27 cellular contexts compared by ENCODE assay signal in the genomic region with DNA sequence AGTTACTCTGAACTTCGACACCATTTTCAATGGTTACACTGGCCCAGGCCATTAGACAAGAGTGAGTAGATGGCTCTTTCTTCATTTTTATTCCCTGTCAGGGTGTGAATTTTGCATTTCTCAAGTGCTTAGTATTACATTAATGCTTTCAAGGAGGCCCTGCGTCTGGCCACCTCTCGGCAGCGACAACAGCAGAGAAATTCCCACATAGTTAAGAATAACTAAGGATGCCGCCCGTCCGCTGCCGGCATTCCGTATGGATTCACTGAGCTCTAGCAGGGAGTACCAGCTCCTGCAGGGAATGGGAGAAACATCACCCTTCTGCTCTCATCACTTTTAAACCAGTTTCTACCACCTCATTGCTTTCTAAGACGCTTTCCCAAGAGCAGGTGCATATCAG.
"Had no signal": no experiment of that assay in that cellular context is flagged by ENCODE, and none has a peak within 500 bp of the region (broad histone marks: within the 10 kb centered on the region; RNA-seq: fewer than 3 reads in every experiment).

No MANE protein-coding gene starts in this region.

- H3K4me2 ChIP-seq: neural progenitor cell had no signal

- DNase-seq: naive thymus-derived CD4-positive, alpha-beta T cell; natural killer cell; occipital lobe; psoas muscle; right cardiac atrium; right lobe of liver; sigmoid colon; small intestine; stimulated activated CD4-positive, alpha-beta T cell treated with anti-CD3 and anti-CD28 coated beads, Interleukin-15, amount 100 ng/mL, for 24 hours; stimulated activated CD4-positive, alpha-beta T cell treated with anti-CD3 and anti-CD28 coated beads, Interleukin-2, amount 100 ng/mL, for 24 hours; stimulated activated CD4-positive, alpha-beta T cell treated with anti-CD3 and anti-CD28 coated beads, Interleukin-2, amount 100 ng/mL, for 48 hours; stimulated activated CD4-positive, alpha-beta T cell treated with anti-CD3 and anti-CD28 coated beads, Interleukin-4, amount 100 ng/mL, for 24 hours; stimulated activated naive B cell treated with anti-CD40 and anti-IgM and Interleukin-4, amounts not matched to agents 10 μg/mL and 1 μg/mL and 100 μg/mL, for 72 hours; stimulated activated naive CD4-positive, alpha-beta T cell treated with Interleukin-2 at 50 U/mL for 16 hours; stomach; thyroid gland; trophoblast cell; upper lobe of left lung; uterus had no signal

- H3K4me1 Mint-ChIP-seq: natural killer cell; stimulated activated effector memory CD8-positive, alpha-beta T cell treated with anti-CD3 and anti-CD28 coated beads, Interleukin-12 subunit alpha, Interleukin-12 subunit beta, amount 100 ng/mL, for 72 hours; stimulated activated naive B cell treated with anti-CD40 and anti-IgM and Interleukin-4, amounts not matched to agents 10 μg/mL and 1 μg/mL and 100 μg/mL, for 72 hours had no signal

- H3K27me3 ChIP-seq: neural progenitor cell, pancreas, right lobe of liver, thyroid gland, tibial nerve, upper lobe of left lung, uterus had no signal

- H3K27ac Mint-ChIP-seq: natural killer cell; nephron; progenitor cell of endocrine pancreas; stimulated activated effector memory CD8-positive, alpha-beta T cell treated with anti-CD3 and anti-CD28 coated beads, Interleukin-12 subunit alpha, Interleukin-12 subunit beta, amount 100 ng/mL, for 72 hours; stimulated activated naive B cell treated with anti-CD40 and anti-IgM and Interleukin-4, amounts not matched to agents 10 μg/mL and 1 μg/mL and 100 μg/mL, for 72 hours; stimulated activated naive CD8-positive, alpha-beta T cell treated with anti-CD3 and anti-CD28 coated beads, Interleukin-15, Interleukin-2, amounts not matched to agents 100 ng/mL and 50 ng/mL, for 24 hours had no signal

- H3K4me3 ChIP-seq: neural progenitor cell, pancreas, psoas muscle, right lobe of liver, sigmoid colon, stomach, thoracic aorta, thyroid gland, tibial nerve, upper lobe of left lung, uterus had no signal

- H2AFZ ChIP-seq: neural progenitor cell had no signal

- H3K4me1 ChIP-seq: pancreas, psoas muscle, right lobe of liver, sigmoid colon, tibial nerve, upper lobe of left lung, uterus had no signal

- H3K36me3 ChIP-seq: neural progenitor cell, pancreas, right lobe of liver, sigmoid colon, stomach, thoracic aorta, thyroid gland, tibial nerve, upper lobe of left lung, uterus had no signal

- H3K27me3 Mint-ChIP-seq: stimulated activated naive CD8-positive, alpha-beta T cell treated with anti-CD3 and anti-CD28 coated beads, Interleukin-15, Interleukin-2, amounts not matched to agents 100 ng/mL and 50 ng/mL, for 24 hours had no signal

- H3K27ac ChIP-seq: neural progenitor cell, pancreas, psoas muscle, right lobe of liver, sigmoid colon, stomach, thoracic aorta, thyroid gland, tibial nerve, upper lobe of left lung, uterus had no signal

- H3K4me3 Mint-ChIP-seq: naive thymus-derived CD4-positive, alpha-beta T cell; natural killer cell; nephron; neural progenitor cell; stimulated activated effector memory CD8-positive, alpha-beta T cell treated with anti-CD3 and anti-CD28 coated beads, Interleukin-12 subunit alpha, Interleukin-12 subunit beta, amount 100 ng/mL, for 72 hours; stimulated activated naive B cell treated with anti-CD40 and anti-IgM and Interleukin-4, amounts not matched to agents 10 μg/mL and 1 μg/mL and 100 μg/mL, for 72 hours; stimulated activated naive CD8-positive, alpha-beta T cell treated with anti-CD3 and anti-CD28 coated beads, Interleukin-15, Interleukin-2, amounts not matched to agents 100 ng/mL and 50 ng/mL, for 24 hours had no signal

- ATAC-seq: naive thymus-derived CD4-positive, alpha-beta T cell; natural killer cell; pancreas; psoas muscle; right cardiac atrium; right lobe of liver; stimulated activated effector memory CD8-positive, alpha-beta T cell treated with anti-CD3 and anti-CD28 coated beads, Interleukin-12 subunit alpha, Interleukin-12 subunit beta, amount 100 ng/mL, for 72 hours; stimulated activated naive B cell treated with anti-CD40 and anti-IgM and Interleukin-4, amounts not matched to agents 10 μg/mL and 1 μg/mL and 100 μg/mL, for 72 hours had no signal

- H3K36me3 Mint-ChIP-seq: natural killer cell; neural progenitor cell; stimulated activated effector memory CD8-positive, alpha-beta T cell treated with anti-CD3 and anti-CD28 coated beads, Interleukin-12 subunit alpha, Interleukin-12 subunit beta, amount 100 ng/mL, for 72 hours; stimulated activated naive B cell treated with anti-CD40 and anti-IgM and Interleukin-4, amounts not matched to agents 10 μg/mL and 1 μg/mL and 100 μg/mL, for 72 hours had no signal

- H3K9me3 ChIP-seq: pancreas, psoas muscle, right lobe of liver, thoracic aorta, thyroid gland, uterus had no signal
